ENCODE assay signal across 3 cellular contexts in genomic region chr19:55010561-55010960, GRCh38. TPM values are rescaled to one million over a fixed set of nuclear protein-coding genes. Genes with fewer than 3 reads are reported as not detected.
"Had no signal": no experiment of that assay in that cellular context is flagged by ENCODE, and none has a peak within 500 bp of the region (broad histone marks: within the 10 kb centered on the region; RNA-seq: fewer than 3 reads in every experiment).

No MANE protein-coding gene starts in this region.

RNA-seq across cellular contexts. Expression of gene GP6, which starts 27.5 kb away (rescaled TPM):
- total RNA-seq: ascending aorta, bronchial epithelial cell had no signal
- polyA plus RNA-seq: cardiac muscle cell had no signal

RNA-seq across cellular contexts. Expression of gene NLRP2, which starts 44.4 kb away (rescaled TPM):
- total RNA-seq: ascending aorta had no signal
